16 cellular contexts compared by ENCODE assay signal in the genomic region with DNA sequence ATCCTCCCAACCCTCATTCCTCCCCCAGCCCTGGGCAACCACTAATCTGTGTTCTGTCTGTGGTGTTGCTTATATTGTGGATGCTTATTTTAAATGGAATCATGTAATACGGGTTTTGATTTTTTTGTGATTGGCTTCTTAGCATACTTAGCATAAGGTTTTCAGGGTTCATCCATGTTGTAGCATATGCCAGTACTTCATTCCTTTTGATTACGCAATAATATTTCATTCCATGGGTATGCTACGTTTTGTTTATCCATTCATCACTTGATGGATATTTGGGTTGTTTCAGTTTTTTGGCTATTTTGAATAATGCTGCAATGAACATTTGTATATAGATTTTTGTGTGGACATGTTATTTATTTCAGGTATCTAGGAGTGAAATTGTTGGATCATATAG.
"Had no signal": no experiment of that assay in that cellular context is flagged by ENCODE, and none has a peak within 500 bp of the region (broad histone marks: within the 10 kb centered on the region; RNA-seq: fewer than 3 reads in every experiment).

No MANE protein-coding gene starts in this region.

- H3K4me3 ChIP-seq: gastrocnemius medialis, neural progenitor cell, pancreas, skin epidermis, testis had no signal

- H3K27me3 ChIP-seq: gastrocnemius medialis, neural progenitor cell, pancreas, testis had no signal

- ATAC-seq: activated T-cell treated with anti-CD3 and anti-CD28 coated beads, Interleukin-2, amount 50 U/mL, for 72 hours; gastrocnemius medialis; left ventricle myocardium superior; pancreas; stimulated activated naive CD8-positive, alpha-beta T cell treated with anti-CD3 and anti-CD28 coated beads, Interleukin-15, amount 100 ng/mL, for 72 hours had no signal

- H3K4me1 Mint-ChIP-seq: activated CD4-positive, alpha-beta memory T cell treated with anti-CD3 and anti-CD28 coated beads, Interleukin-2, amount 10 ng/mL, durations not matched to agents 7 days and 5 days had no signal

- H3K4me1 ChIP-seq: pancreas had no signal

- H3K4me3 Mint-ChIP-seq: activated CD4-positive, alpha-beta memory T cell treated with anti-CD3 and anti-CD28 coated beads, Interleukin-2, amount 10 ng/mL, durations not matched to agents 7 days and 5 days; activated T-cell treated with anti-CD3 and anti-CD28 coated beads, Interleukin-2, amount 50 U/mL, for 72 hours; endodermal cell; neural progenitor cell; stimulated activated naive CD8-positive, alpha-beta T cell treated with anti-CD3 and anti-CD28 coated beads, Interleukin-15, amount 100 ng/mL, for 72 hours had no signal

- H3K9me3 Mint-ChIP-seq: activated CD4-positive, alpha-beta memory T cell treated with anti-CD3 and anti-CD28 coated beads, Interleukin-2, amount 10 ng/mL, durations not matched to agents 7 days and 5 days; activated T-cell treated with anti-CD3 and anti-CD28 coated beads, Interleukin-2, amount 50 U/mL, for 72 hours had no signal

- H3K4me2 ChIP-seq: neural progenitor cell had no signal

- DNase-seq: activated CD4-positive, alpha-beta memory T cell treated with anti-CD3 and anti-CD28 coated beads, Interleukin-2, amount 10 ng/mL, durations not matched to agents 7 days and 5 days; activated CD4-positive, alpha-beta T cell treated with anti-CD3 and anti-CD28 coated beads for 1 hour; activated T-cell treated with anti-CD3 and anti-CD28 coated beads, Interleukin-2, amount 50 U/mL, for 72 hours; endodermal cell; gastrocnemius medialis; kidney; left ventricle myocardium superior; mesendoderm; pancreas; retina; stimulated activated CD4-positive, alpha-beta T cell treated with anti-CD3 and anti-CD28 coated beads, Interleukin-4, amount 100 ng/mL, for 4 hours; stimulated activated naive CD8-positive, alpha-beta T cell treated with anti-CD3 and anti-CD28 coated beads, Interleukin-15, amount 100 ng/mL, for 72 hours; T-helper 9 cell; testis had no signal

- H3K9ac ChIP-seq: neural progenitor cell had no signal

- H2AFZ ChIP-seq: neural progenitor cell had no signal

- H3K27ac Mint-ChIP-seq: activated CD4-positive, alpha-beta memory T cell treated with anti-CD3 and anti-CD28 coated beads, Interleukin-2, amount 10 ng/mL, durations not matched to agents 7 days and 5 days; activated T-cell treated with anti-CD3 and anti-CD28 coated beads, Interleukin-2, amount 50 U/mL, for 72 hours; endodermal cell; neural progenitor cell; stimulated activated naive CD8-positive, alpha-beta T cell treated with anti-CD3 and anti-CD28 coated beads, Interleukin-15, amount 100 ng/mL, for 72 hours had no signal

- H3K27ac ChIP-seq: gastrocnemius medialis, neural progenitor cell, pancreas had no signal

- H3K9me3 ChIP-seq: gastrocnemius medialis, pancreas, testis had no signal

- H3K36me3 ChIP-seq: gastrocnemius medialis, neural progenitor cell, pancreas had no signal
